ENCODE assay signal across 1 cellular context in genomic region chr9:129307227-129307970, GRCh38.
TF ChIP-seq lines count a peak whose summit lies in the region.

No MANE protein-coding gene starts in this region.

TF ChIP-seq in SK-N-SH treated with all-trans-retinoic acid at 6 μM for 48 hours, 23 proteins besides CTCF, POLR2A, EP300 and RAD21 (continued from another document):
- no peak for TF ChIP-seq PATZ1 (CRISPR knock-in tag; IDR thresholded peaks at IDR 0.05; ENCODE audit: borderline replicate concordance)
- no peak for TF ChIP-seq ZC3H10 (CRISPR knock-in tag; IDR thresholded peaks at IDR 0.05)
- no peak for TF ChIP-seq TSHZ2 (CRISPR knock-in tag; IDR thresholded peaks at IDR 0.05)
- TF ChIP-seq POU6F1 (CRISPR knock-in tag; IDR thresholded peaks at IDR 0.05; ENCODE audit: borderline replicate concordance, low read depth): no peak
